Comparison of ENCODE assay signal across 8 cellular contexts in the genomic region with DNA sequence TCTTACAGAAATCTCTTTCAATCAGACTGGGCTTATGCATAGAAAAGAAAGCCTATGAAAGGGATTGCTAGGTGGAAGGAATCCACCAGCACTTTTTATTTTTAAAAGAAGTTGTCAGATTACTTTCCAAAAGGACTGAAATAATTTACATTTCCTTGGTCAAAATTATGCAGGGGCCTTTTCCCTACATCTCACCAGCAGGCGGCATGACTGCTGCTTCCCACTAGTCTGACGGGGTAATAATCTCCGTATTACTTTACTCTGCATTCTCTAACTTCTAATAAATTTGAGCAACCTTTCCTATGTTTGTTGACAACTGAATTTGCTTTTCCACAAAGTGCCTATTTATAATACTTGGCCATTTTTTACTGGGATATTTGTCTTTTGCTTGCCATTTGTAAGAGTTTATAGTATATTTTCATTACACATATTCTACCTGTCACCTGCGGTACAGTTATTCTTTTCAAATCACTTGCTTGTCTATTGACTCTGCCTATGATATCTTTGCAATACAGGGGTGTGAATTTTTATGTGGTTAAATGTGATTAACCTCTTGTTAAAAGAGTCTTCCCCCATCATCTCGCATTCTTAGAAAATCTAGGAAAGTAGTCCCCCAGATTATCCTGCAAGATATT. TPM values are rescaled to one million over a fixed set of nuclear protein-coding genes. Genes with fewer than 3 reads are reported as not detected.
DNase-seq lines count a peak whose midpoint lies in the region; ATAC-seq and TF ChIP-seq lines count a peak whose summit lies in the region.

No MANE protein-coding gene starts in this region.

- H2AFZ ChIP-seq in OCI-LY1 (ENCODE audit: low read length) = no peak overlapping the region
- no peak overlapping the region for H2AFZ ChIP-seq in neuronal stem cell (ENCODE audit: low read length)

- H2AK5ac ChIP-seq in neuronal stem cell (ENCODE audit: low read depth, low read length) = no peak overlapping the region

- H2BK5ac ChIP-seq in neuronal stem cell (ENCODE audit: low read length) = no peak overlapping the region

- H3F3A ChIP-seq in OCI-LY1 (ENCODE audit: insufficient read depth, low read length) = no peaks in the 10 kb centered on the region

- intact Hi-C loops in upper lobe of right lung (cut with DNase I) = loop anchor here (5.0 to 10.0 kb wide), 2 partner anchors 485 to 753 kb away; no protein-coding TSS in a partner anchor

- peak; percentile 26 for DNase-seq in stimulated activated CD4-positive, alpha-beta T cell treated with anti-CD3 and anti-CD28 coated beads, Interleukin-4, amount 100 ng/mL, for 1 hour
- DNase-seq in stimulated activated CD4-positive, alpha-beta T cell treated with anti-CD3 and anti-CD28 coated beads, Interleukin-1b, Interleukin-23, amount 100 ng/mL, for 48 hours = no peak
- DNase-seq in fibroblast of mammary gland (ENCODE audit: low read depth) (peak; percentile 23), upper lobe of right lung (no peak), neuronal stem cell (ENCODE audit: low spot score) (no peak)

- H4K8ac ChIP-seq in neuronal stem cell (ENCODE audit: low read depth, low read length) = no peak overlapping the region

- no peaks in the 10 kb centered on the region for H4K20me1 ChIP-seq in OCI-LY1 (ENCODE audit: insufficient read depth, low read length)

- no peak overlapping the region for H2BK120ac ChIP-seq in neuronal stem cell (ENCODE audit: low read depth, low read length)

- H3K23ac ChIP-seq in neuronal stem cell (ENCODE audit: low read depth, low read length, poor library complexity) = no peak overlapping the region

- no peak overlapping the region for H4K91ac ChIP-seq in neuronal stem cell (ENCODE audit: low read depth, low read length, poor library complexity)

- H2BK15ac ChIP-seq in neuronal stem cell (ENCODE audit: low read length) = no peak overlapping the region

- WGBS in neuronal stem cell (ENCODE audit: extremely low coverage in 2 of 2, insufficient read length in 2 of 2, insufficient replicate concordance in 1 of 2), 2 donors = no CpG with 5 or more reads among the region's 5 CpGs

- H3K18ac ChIP-seq in neuronal stem cell (ENCODE audit: low read length) = no peak overlapping the region

- no peak overlapping the region for H3K4me3 ChIP-seq in OCI-LY1 (ENCODE audit: low read depth, low read length, poor library complexity, severe bottlenecking)
- no peak overlapping the region for H3K4me3 ChIP-seq in fibroblast of mammary gland (ENCODE audit: control insufficient read depth, low read depth, low read length)
- no peak overlapping the region for H3K4me3 ChIP-seq in upper lobe of right lung
- H3K4me3 ChIP-seq in neuronal stem cell (ENCODE audit: low read length in 2 of 2) = no peak overlapping the region

- no peak overlapping the region for H3K4ac ChIP-seq in neuronal stem cell (ENCODE audit: low read length)

- H3K9me2 ChIP-seq in OCI-LY1 (ENCODE audit: low read depth, low read length) = no peaks in the 10 kb centered on the region

- no peaks in the 10 kb centered on the region for H3K79me1 ChIP-seq in neuronal stem cell (ENCODE audit: low read depth, low read length)

- H3K27me3 ChIP-seq in OCI-LY1 (ENCODE audit: insufficient read depth, low read length) (no peaks in the 10 kb centered on the region), upper lobe of right lung (no peaks in the 10 kb centered on the region), neuronal stem cell (ENCODE audit: control insufficient read depth in 3 of 3, insufficient read depth in 3 of 3, low read depth in 1 of 3, low read length in 3 of 3) (no peaks in the 10 kb centered on the region)

- no peak for ATAC-seq in upper lobe of right lung
- ATAC-seq in GM21576 (IDR thresholded peaks at IDR 0.05; ENCODE audit: unreplicated experiment) = no peak
- ATAC-seq in GM18520 (IDR thresholded peaks at IDR 0.05; ENCODE audit: unreplicated experiment) = no peak

- H3K4me2 ChIP-seq in OCI-LY1 (ENCODE audit: low read length) = no peak overlapping the region
- H3K4me2 ChIP-seq in neuronal stem cell (ENCODE audit: insufficient read depth, low read length, poor library complexity, severe bottlenecking) = no peak overlapping the region

- H3K27ac ChIP-seq in OCI-LY1 (ENCODE audit: low read depth, low read length, poor library complexity, severe bottlenecking) = no peak overlapping the region
- no peak overlapping the region for H3K27ac ChIP-seq in upper lobe of right lung
- H3K27ac ChIP-seq in neuronal stem cell (replicated peaks; ENCODE audit: low read length) = no peak overlapping the region

- H2BK12ac ChIP-seq in neuronal stem cell (ENCODE audit: low read length) = no peak overlapping the region

- peak; percentile 62 for TF ChIP-seq CTCF in OCI-LY1 (IDR thresholded peaks at IDR 0.05; ENCODE audit: low read length)
- TF ChIP-seq CTCF in fibroblast of mammary gland (conservative IDR thresholded peaks at IDR 0.05; ENCODE audit: control insufficient read depth, insufficient read depth, low read depth, low read length) = peak; percentile 59
- peak; percentile 43 for TF ChIP-seq CTCF in upper lobe of right lung (IDR thresholded peaks at IDR 0.05)

- no peaks in the 10 kb centered on the region for H3K79me2 ChIP-seq in OCI-LY1 (ENCODE audit: insufficient read depth, low read length)

- H3K9ac ChIP-seq in OCI-LY1 (ENCODE audit: low read length) = no peak overlapping the region
- no peak overlapping the region for H3K9ac ChIP-seq in neuronal stem cell (ENCODE audit: low read depth, low read length, poor library complexity)

- H3K14ac ChIP-seq in neuronal stem cell (ENCODE audit: low read length) = no peak overlapping the region

- H3K36me3 ChIP-seq in OCI-LY1 (ENCODE audit: insufficient read depth, low read length) (no peaks in the 10 kb centered on the region), upper lobe of right lung (no peaks in the 10 kb centered on the region), neuronal stem cell (replicated peaks in 1 of 2; ENCODE audit: control insufficient read depth in 2 of 2, insufficient read depth in 2 of 2, low read length in 2 of 2) (no peaks in the 10 kb centered on the region)

- no peaks in the 10 kb centered on the region for H3K4me1 ChIP-seq in OCI-LY1 (ENCODE audit: insufficient read depth, low read length, severe bottlenecking)
- no peaks in the 10 kb centered on the region for H3K4me1 ChIP-seq in upper lobe of right lung
- no peaks in the 10 kb centered on the region for H3K4me1 ChIP-seq in neuronal stem cell (ENCODE audit: control insufficient read depth in 2 of 2, insufficient read depth in 1 of 2, low read depth in 1 of 2, low read length in 2 of 2)

- H3K9me3 ChIP-seq in OCI-LY1 (ENCODE audit: low read length) = no peaks in the 10 kb centered on the region
- H3K9me3 ChIP-seq in upper lobe of right lung = no peaks in the 10 kb centered on the region
- H3K9me3 ChIP-seq in neuronal stem cell (replicated peaks in 1 of 2; ENCODE audit: control insufficient read depth in 2 of 2, insufficient read depth in 1 of 2, low read depth in 1 of 2, low read length in 2 of 2) = no peaks in the 10 kb centered on the region

RNA-seq across cellular contexts. Expression of a gene that starts 51.9 kb away (rescaled TPM):
- 48.1 TPM for total RNA-seq in upper lobe of right lung
- polyA plus RNA-seq in neuronal stem cell (2013, experiment 1 of 2) = 26.5 TPM
- 27.4 TPM for polyA plus RNA-seq in neuronal stem cell (2013, experiment 2 of 2)

Comparison
In these comparisons a context has a peak if more than half of its experiments do, and no peak if none do; other contexts are left out.
1. DNase-seq: peak in stimulated activated CD4-positive, alpha-beta T cell treated with anti-CD3 and anti-CD28 coated beads, Interleukin-4, amount 100 ng/mL, for 1 hour (single experiment) and fibroblast of mammary gland (single experiment); none in stimulated activated CD4-positive, alpha-beta T cell treated with anti-CD3 and anti-CD28 coated beads, Interleukin-1b, Interleukin-23, amount 100 ng/mL, for 48 hours (single experiment), upper lobe of right lung (single experiment) and neuronal stem cell (single experiment).
2. Peak in every context shown above with its lines, with median percentiles within 50 percentile points of each other: CTCF ChIP-seq.